ENCODE assay signal across 15 cellular contexts in the genomic region with DNA sequence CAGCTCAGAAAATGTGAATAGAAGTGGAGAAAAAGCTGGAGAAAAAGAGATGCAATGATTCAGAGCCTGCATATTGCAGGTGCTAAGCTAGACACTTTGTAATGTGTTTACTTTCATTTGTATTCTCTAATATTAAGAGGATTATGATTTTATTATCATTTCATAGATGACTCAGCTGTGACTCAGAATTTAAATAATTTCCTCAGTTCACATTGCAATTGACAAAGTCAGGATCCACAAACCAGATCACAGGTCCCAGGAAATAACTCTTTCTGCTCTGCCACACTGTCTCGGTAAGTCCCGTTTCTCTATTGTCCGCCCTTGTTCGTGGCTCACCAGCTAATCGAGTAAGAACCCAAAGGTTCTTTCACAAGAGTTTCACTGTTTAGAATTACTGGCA.
"Had no signal": no experiment of that assay in that cellular context is flagged by ENCODE, and none has a peak within 500 bp of the region (broad histone marks: within the 10 kb centered on the region; RNA-seq: fewer than 3 reads in every experiment).

No MANE protein-coding gene starts in this region.

- H3K4me3 Mint-ChIP-seq: activated CD4-positive, alpha-beta memory T cell treated with anti-CD3 and anti-CD28 coated beads for 36 hours; activated naive CD8-positive, alpha-beta T cell treated with anti-CD3 and anti-CD28 coated beads for 36 hours; activated T-cell treated with anti-CD3 and anti-CD28 coated beads, Interleukin-2, amount 50 U/mL, for 4 hours; dendritic cell treated with granulocyte-macrophage colony-stimulating factor and Interleukin-4, amounts not matched to agents 40 ng/mL and 50 ng/mL, for 4 days; memory B cell; natural killer cell; stimulated activated memory B cell treated with anti-CD40 and anti-IgM and Interleukin-4, amounts not matched to agents 10 μg/mL and 1 μg/mL and 100 μg/mL, for 72 hours had no signal

- H3K4me1 ChIP-seq: ascending aorta, heart left ventricle, tibial nerve had no signal

- H3K27ac Mint-ChIP-seq: activated CD4-positive, alpha-beta memory T cell treated with anti-CD3 and anti-CD28 coated beads for 36 hours; activated naive CD8-positive, alpha-beta T cell treated with anti-CD3 and anti-CD28 coated beads for 36 hours; dendritic cell treated with granulocyte-macrophage colony-stimulating factor and Interleukin-4, amounts not matched to agents 40 ng/mL and 50 ng/mL, for 4 days; memory B cell; natural killer cell; progenitor cell of endocrine pancreas; stimulated activated memory B cell treated with anti-CD40 and anti-IgM and Interleukin-4, amounts not matched to agents 10 μg/mL and 1 μg/mL and 100 μg/mL, for 72 hours had no signal

- H3K27me3 Mint-ChIP-seq: activated CD4-positive, alpha-beta memory T cell treated with anti-CD3 and anti-CD28 coated beads for 36 hours; activated naive CD8-positive, alpha-beta T cell treated with anti-CD3 and anti-CD28 coated beads for 36 hours; dendritic cell treated with granulocyte-macrophage colony-stimulating factor and Interleukin-4, amounts not matched to agents 40 ng/mL and 50 ng/mL, for 4 days; memory B cell; progenitor cell of endocrine pancreas; stimulated activated memory B cell treated with anti-CD40 and anti-IgM and Interleukin-4, amounts not matched to agents 10 μg/mL and 1 μg/mL and 100 μg/mL, for 72 hours had no signal

- H3K27me3 ChIP-seq: ascending aorta, heart left ventricle, tibial nerve had no signal

- ATAC-seq: activated T-cell treated with anti-CD3 and anti-CD28 coated beads, Interleukin-2, amount 50 U/mL, for 4 hours; heart left ventricle; left lobe of liver; natural killer cell; right cardiac atrium; stimulated activated memory B cell treated with anti-CD40 and anti-IgM and Interleukin-4, amounts not matched to agents 10 μg/mL and 1 μg/mL and 100 μg/mL, for 72 hours had no signal

- DNase-seq: activated CD4-positive, alpha-beta memory T cell treated with anti-CD3 and anti-CD28 coated beads for 36 hours; activated gamma-delta T cell treated with Interleukin-2 at 50 U/mL for 16 hours; activated naive CD8-positive, alpha-beta T cell treated with anti-CD3 and anti-CD28 coated beads for 36 hours; activated T-cell treated with anti-CD3 and anti-CD28 coated beads, Interleukin-2, amount 50 U/mL, for 4 hours; heart left ventricle; natural killer cell; right cardiac atrium had no signal

- H3K4me3 ChIP-seq: ascending aorta, heart left ventricle, smooth muscle cell, tibial nerve had no signal

- H3K9me3 Mint-ChIP-seq: activated T-cell treated with anti-CD3 and anti-CD28 coated beads, Interleukin-2, amount 50 U/mL, for 4 hours had no signal

- H3K9me3 ChIP-seq: ascending aorta had no signal

- H3K36me3 ChIP-seq: ascending aorta, heart left ventricle, tibial nerve had no signal

- H3K36me3 Mint-ChIP-seq: activated CD4-positive, alpha-beta memory T cell treated with anti-CD3 and anti-CD28 coated beads for 36 hours; activated naive CD8-positive, alpha-beta T cell treated with anti-CD3 and anti-CD28 coated beads for 36 hours; memory B cell; stimulated activated memory B cell treated with anti-CD40 and anti-IgM and Interleukin-4, amounts not matched to agents 10 μg/mL and 1 μg/mL and 100 μg/mL, for 72 hours had no signal

- H3K4me1 Mint-ChIP-seq: activated naive CD8-positive, alpha-beta T cell treated with anti-CD3 and anti-CD28 coated beads for 36 hours; memory B cell; natural killer cell; stimulated activated memory B cell treated with anti-CD40 and anti-IgM and Interleukin-4, amounts not matched to agents 10 μg/mL and 1 μg/mL and 100 μg/mL, for 72 hours had no signal

- H3K27ac ChIP-seq: ascending aorta, heart left ventricle, tibial nerve had no signal
